8 cellular contexts compared by ENCODE assay signal in genomic region chr1:180503274-180503862, GRCh38. TPM values are rescaled to one million over a fixed set of nuclear protein-coding genes. Genes with fewer than 3 reads are reported as not detected.
DNase-seq lines count a peak whose midpoint lies in the region; ATAC-seq, FAIRE-seq and TF ChIP-seq lines count a peak whose summit lies in the region.

No MANE protein-coding gene starts in this region.

- peak overlapping the region; percentile 20 to 94 for H3K9ac ChIP-seq in kidney (ENCODE audit: low read length in 2 of 2)
- H3K9ac ChIP-seq in subcutaneous abdominal adipose tissue (ENCODE audit: low read length in 5 of 5), result peak overlapping the region; percentile 39 to 99 (median 85)

- H3K27ac ChIP-seq in angular gyrus (ENCODE audit: low read depth, low read length) (peak overlapping the region; percentile 91), kidney (ENCODE audit: low read depth in 2 of 2, low read length in 2 of 2) (peak overlapping the region in 1 of 2 donors; percentile 92), subcutaneous abdominal adipose tissue (ENCODE audit: low read depth, low read length) (peak overlapping the region; percentile 88)

- H3K4me1 Mint-ChIP-seq in activated naive CD4-positive, alpha-beta T cell treated with anti-CD3 and anti-CD28 coated beads, Interleukin-2, amount 50 U/mL, for 24 hours, result peaks cover 36% of the 10 kb centered on the region

- intact Hi-C loops in kidney (cut with DNase I), result no loop called here

- ATAC-seq in GM21619 (IDR thresholded peaks at IDR 0.05; ENCODE audit: unreplicated experiment), result no peak

- H3K36me3 ChIP-seq in kidney (ENCODE audit: control insufficient read depth in 1 of 2, insufficient read depth in 2 of 2, low read length in 2 of 2) (no peaks in the 10 kb centered on the region), subcutaneous abdominal adipose tissue (ENCODE audit: control insufficient read depth in 5 of 5, insufficient read depth in 5 of 5, low read length in 5 of 5) (no peaks in the 10 kb centered on the region)

- FAIRE-seq in kidney (lab: Jason Lieb, UNC), result no peak

- H3K9me3 ChIP-seq in kidney (ENCODE audit: control insufficient read depth in 1 of 2, low read length in 2 of 2) (no peaks in the 10 kb centered on the region), subcutaneous abdominal adipose tissue (ENCODE audit: control insufficient read depth in 5 of 5, low read length in 5 of 5) (no peaks in the 10 kb centered on the region)

- peaks cover 5 to 7% of the 10 kb centered on the region in 2 donors for H3K4me1 ChIP-seq in kidney (ENCODE audit: control insufficient read depth in 1 of 2, insufficient read depth in 1 of 2, low read depth in 1 of 2, low read length in 2 of 2)
- peaks cover 2 to 20% (median 20%) of the 10 kb centered on the region in 5 donors for H3K4me1 ChIP-seq in subcutaneous abdominal adipose tissue (ENCODE audit: control insufficient read depth in 5 of 5, insufficient read depth in 5 of 5, low read length in 5 of 5)

- TF ChIP-seq CTCF in kidney (IDR thresholded peaks at IDR 0.05; ENCODE audit: borderline replicate concordance, extremely low read depth, insufficient read depth), result no peak

- H3K36me3 Mint-ChIP-seq in activated naive CD4-positive, alpha-beta T cell treated with anti-CD3 and anti-CD28 coated beads, Interleukin-2, amount 50 U/mL, for 24 hours, result peaks cover 5% of the 10 kb centered on the region

- H3K4me3 ChIP-seq in kidney (ENCODE audit: low read length in 2 of 2), result peak overlapping the region; percentile 94 to 97
- peak overlapping the region; percentile 81 to 96 (median 94) for H3K4me3 ChIP-seq in subcutaneous abdominal adipose tissue (ENCODE audit: low read depth in 1 of 5, low read length in 5 of 5)

- H3K4me3 Mint-ChIP-seq in activated naive CD4-positive, alpha-beta T cell treated with anti-CD3 and anti-CD28 coated beads, Interleukin-2, amount 50 U/mL, for 24 hours, result peak overlapping the region; percentile 97

- no peaks in the 10 kb centered on the region for H3K27me3 ChIP-seq in subcutaneous abdominal adipose tissue (ENCODE audit: control insufficient read depth in 5 of 5, insufficient read depth in 4 of 5, low read length in 5 of 5)

- DNase-seq in activated naive CD4-positive, alpha-beta T cell treated with anti-CD3 and anti-CD28 coated beads, Interleukin-2, amount 50 U/mL, for 16 hours, result no peak
- peak; percentile 8 for DNase-seq in LoVo (ENCODE audit: low spot score)
- DNase-seq in kidney, result no peak
- no peak for DNase-seq in NCI-H1436 (lab: John Stamatoyannopoulos, UW)

- peak overlapping the region; percentile 98 for H3K27ac Mint-ChIP-seq in activated naive CD4-positive, alpha-beta T cell treated with anti-CD3 and anti-CD28 coated beads, Interleukin-2, amount 50 U/mL, for 24 hours

- H3K9me3 Mint-ChIP-seq in activated naive CD4-positive, alpha-beta T cell treated with anti-CD3 and anti-CD28 coated beads, Interleukin-2, amount 50 U/mL, for 24 hours, result no peaks in the 10 kb centered on the region

- H3K27me3 Mint-ChIP-seq in activated naive CD4-positive, alpha-beta T cell treated with anti-CD3 and anti-CD28 coated beads, Interleukin-2, amount 50 U/mL, for 24 hours, result no peaks in the 10 kb centered on the region

RNA-seq across cellular contexts. Expression of gene ACBD6, which starts 1.0 kb away (rescaled TPM):
- 36.4 TPM for total RNA-seq in kidney
- 30.9 TPM for polyA plus RNA-seq in kidney (ENCODE audit: insufficient read depth, low read depth, low replicate concordance)

RNA-seq across cellular contexts. Expression of gene OVAAL, which starts 55.4 kb away (rescaled TPM):
- total RNA-seq in kidney, result not detected
- not detected for polyA plus RNA-seq in kidney (ENCODE audit: insufficient read depth, low read depth, low replicate concordance)
